8 cellular contexts compared by ENCODE assay signal in the genomic region with DNA sequence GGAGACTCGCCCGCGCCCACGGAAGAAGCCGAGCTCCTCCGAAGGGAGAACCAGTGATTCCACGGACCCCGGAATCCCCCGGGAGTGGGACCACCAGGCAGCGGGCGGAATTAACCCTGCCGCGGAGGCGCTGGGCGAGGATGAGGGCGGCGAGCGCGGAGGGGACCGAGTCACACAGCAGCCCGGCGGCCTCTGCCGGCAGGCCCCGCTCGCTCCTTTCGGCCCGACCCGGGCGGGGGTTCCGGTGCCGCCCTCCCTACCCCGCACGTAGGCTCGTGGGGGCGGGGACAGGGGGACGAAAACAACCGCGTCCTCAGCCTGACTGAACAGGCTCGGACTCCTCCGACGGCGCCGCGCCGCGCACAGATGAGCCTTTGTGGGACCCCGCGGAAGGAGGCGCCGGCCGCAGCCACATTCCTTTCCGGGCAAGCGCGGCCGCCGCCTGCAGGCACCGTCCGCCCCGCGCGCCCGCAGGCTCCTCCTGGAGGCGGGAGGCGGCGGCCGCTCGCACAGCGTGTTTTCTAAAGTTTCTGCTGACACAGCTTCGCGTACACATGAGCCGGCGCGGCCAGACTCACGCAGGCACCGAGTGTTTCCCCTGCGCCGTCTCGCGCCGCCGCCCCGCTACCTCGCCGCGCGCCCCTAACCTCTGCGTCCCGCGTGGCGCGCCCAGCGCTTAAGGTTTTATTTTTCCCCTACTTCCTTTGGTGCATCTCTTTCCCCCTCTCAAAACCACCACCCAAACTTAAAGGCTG.
A peak's percentile ranks its signal among the peaks of the same experiment; 100 is the strongest.
DNase-seq lines count a peak whose midpoint lies in the region; ATAC-seq and TF ChIP-seq lines count a peak whose summit lies in the region.

No MANE protein-coding gene starts in this region.

- peak; percentile 59 to 93 for TF ChIP-seq POLR2A in vagina (IDR thresholded peaks at IDR 0.05)

- ATAC-seq in GM18498 (IDR thresholded peaks at IDR 0.05; ENCODE audit: unreplicated experiment) (peak; percentile 82), HG02759 (IDR thresholded peaks at IDR 0.05; ENCODE audit: unreplicated experiment) (peak; percentile 81), T-helper 17 cell (peak; percentile 85), right cardiac atrium (peak; percentile 97)

- H3K4me3 ChIP-seq in right cardiac atrium (ENCODE audit: low read length), result peak overlapping the region; percentile 80
- H3K4me3 ChIP-seq in rectal smooth muscle tissue (ENCODE audit: low read length), result peak overlapping the region; percentile 83
- peak overlapping the region; percentile 78 to 90 for H3K4me3 ChIP-seq in vagina

- H3K9ac ChIP-seq in rectal smooth muscle tissue (ENCODE audit: low read length), result peak overlapping the region; percentile 80

- no peaks in the 10 kb centered on the region for H3K36me3 Mint-ChIP-seq in T-helper 17 cell (ENCODE audit: low read depth)

- TF ChIP-seq CTCF in vagina (IDR thresholded peaks at IDR 0.05), result peak in 1 of 3 experiments; percentile 20

- WGBS in right cardiac atrium, result under 1% methylated on average over 92 of the region's 92 CpGs

- H3K27me3 Mint-ChIP-seq in T-helper 17 cell, result no peaks in the 10 kb centered on the region

- H3K9me3 ChIP-seq in T-helper 17 cell (ENCODE audit: control insufficient read depth, low read length, poor library complexity, severe bottlenecking) (no peaks in the 10 kb centered on the region), right cardiac atrium (ENCODE audit: control insufficient read depth, low read length) (no peaks in the 10 kb centered on the region), vagina (no peaks in the 10 kb centered on the region)

- H3K4me1 ChIP-seq in right cardiac atrium (ENCODE audit: control insufficient read depth, insufficient read depth, low read length) (peaks cover 3% of the 10 kb centered on the region), rectal smooth muscle tissue (ENCODE audit: control insufficient read depth, insufficient read depth, low read length) (peaks cover 18% of the 10 kb centered on the region), vagina (peaks cover 55% of the 10 kb centered on the region)

- H3K27me3 ChIP-seq in right cardiac atrium (ENCODE audit: control insufficient read depth, insufficient read depth) (no peaks in the 10 kb centered on the region), rectal smooth muscle tissue (ENCODE audit: control insufficient read depth, insufficient read depth, low read length) (no peaks in the 10 kb centered on the region), vagina (no peaks in the 10 kb centered on the region)

- intact Hi-C loops in right cardiac atrium (cut with DNase I) (loop anchor here in 3 of 4 donors (2.0 to 10.0 kb wide), 5 partner anchors 237 to 335 kb away; a partner anchor contains a TSS), vagina (cut with DNase I) (loop anchor here (2.0 kb wide), 1 partner anchor 243 kb away; no protein-coding TSS in a partner anchor)

- DNase-seq in NCI-H1105 (lab: John Stamatoyannopoulos, UW) (peak; percentile 92), T-helper 17 cell (peak; percentile 84 to 86 (median 84)), right cardiac atrium (peak; percentile 94 to 97 (median 96)), vagina (ENCODE audit: extremely low spot score in 2 of 2) (peak in 1 of 2 donors; percentile 95)

- H3K27ac ChIP-seq in angular gyrus (ENCODE audit: low read depth, low read length), result peak overlapping the region; percentile 99
- peak overlapping the region; percentile 99 for H3K27ac ChIP-seq in right cardiac atrium (ENCODE audit: low read length)
- peak overlapping the region; percentile 98 for H3K27ac ChIP-seq in rectal smooth muscle tissue (ENCODE audit: low read depth, low read length)
- H3K27ac ChIP-seq in vagina, result peak overlapping the region; percentile 98

- H3K4me1 Mint-ChIP-seq in T-helper 17 cell, result peaks cover 22% of the 10 kb centered on the region

- H3K36me3 ChIP-seq in rectal smooth muscle tissue (ENCODE audit: control insufficient read depth, insufficient read depth, low read length) (no peaks in the 10 kb centered on the region), vagina (no peaks in the 10 kb centered on the region)

- peak overlapping the region; percentile 95 for H3K27ac Mint-ChIP-seq in T-helper 17 cell

- H3K4me3 Mint-ChIP-seq in T-helper 17 cell, result peak overlapping the region; percentile 94
